ENCODE assay signal across 14 cellular contexts in genomic region chr11:103532133-103532788, GRCh38.
A peak's percentile ranks its signal among the peaks of the same experiment; 100 is the strongest.
DNase-seq lines count a peak whose midpoint lies in the region; ATAC-seq and TF ChIP-seq lines count a peak whose summit lies in the region.
"Had no signal": no experiment of that assay in that cellular context is flagged by ENCODE, and none has a peak within 500 bp of the region (broad histone marks: within the 10 kb centered on the region; RNA-seq: fewer than 3 reads in every experiment).

No MANE protein-coding gene starts in this region.

- H3K9me3 ChIP-seq in mesenchymal stem cell (ENCODE audit: control insufficient read depth, low read length): no peaks in the 10 kb centered on the region
- H3K9me3 ChIP-seq: SJCRH30, vagina had no signal

- H3K9ac ChIP-seq in mesenchymal stem cell (ENCODE audit: low read length): peak overlapping the region; percentile 40

- peak overlapping the region; percentile 73 for H3K27ac ChIP-seq in mesenchymal stem cell (ENCODE audit: low read length, poor library complexity, severe bottlenecking)
- H3K27ac ChIP-seq: SJCRH30, vagina had no signal

- H3K4me2 ChIP-seq in mesenchymal stem cell (ENCODE audit: low read length, poor library complexity, severe bottlenecking): no peak overlapping the region

- no peak overlapping the region for H4K8ac ChIP-seq in mesenchymal stem cell (ENCODE audit: low read length)

- peak; percentile 70 for DNase-seq in AG09309 (ENCODE audit: low read depth)
- peak; percentile 79 for DNase-seq in LHCN-M2 (ENCODE audit: low read depth)
- DNase-seq in cardiac fibroblast (ENCODE audit: low read depth in 2 of 2): peak; percentile 75 to 87
- DNase-seq in mesenchymal stem cell: peak; percentile 54
- DNase-seq in DMS 273 (lab: John Stamatoyannopoulos, UW; ENCODE audit: unreplicated experiment): no peak
- DNase-seq in HUDEP-2 (lab: John Stamatoyannopoulos, UW; ENCODE audit: unreplicated experiment in 76 of 76): no peak
- DNase-seq: CD4-positive, CD25-positive, alpha-beta regulatory T cell; left colon; NCI-H146; NCI-H748 treated with DMSO at 0.1 percent for 48 hours; SJCRH30 had no signal

- no peak overlapping the region for H3K18ac ChIP-seq in mesenchymal stem cell (ENCODE audit: low read depth in 1 of 2, low read length in 2 of 2)

- H4K91ac ChIP-seq in mesenchymal stem cell (ENCODE audit: low read length): no peak overlapping the region

- under 1% methylated on average over 3 of the region's 3 CpGs for WGBS in mesenchymal stem cell

- H2AFZ ChIP-seq in mesenchymal stem cell (ENCODE audit: low read depth, low read length): no peak overlapping the region

- no peak overlapping the region for H3K4ac ChIP-seq in mesenchymal stem cell (ENCODE audit: low read depth in 1 of 2, low read length in 2 of 2)

- H2BK5ac ChIP-seq in mesenchymal stem cell (ENCODE audit: low read depth, low read length, poor library complexity, severe bottlenecking): no peak overlapping the region

- H3K4me3 ChIP-seq in AG09309 (ENCODE audit: control insufficient read depth, low read depth, low read length) (no peak overlapping the region), cardiac fibroblast (replicated peaks in 1 of 2; ENCODE audit: low read depth in 2 of 2, low read length in 2 of 2) (no peak overlapping the region), mesenchymal stem cell (ENCODE audit: insufficient read depth in 1 of 2, low read depth in 1 of 2, low read length in 2 of 2) (no peak overlapping the region)
- H3K4me3 ChIP-seq: SJCRH30, vagina had no signal

- TF ChIP-seq CTCF in AG09309 (IDR thresholded peaks at IDR 0.05; ENCODE audit: control insufficient read depth, insufficient read depth, low read depth, low read length, missing control alignments) (no peak), cardiac fibroblast (IDR thresholded peaks at IDR 0.05; ENCODE audit: low read depth, low read length) (no peak)

- ATAC-seq in HG02884 (IDR thresholded peaks at IDR 0.05; ENCODE audit: unreplicated experiment): no peak
- no peak for ATAC-seq in HG03457 (IDR thresholded peaks at IDR 0.05; ENCODE audit: unreplicated experiment)
- ATAC-seq: left colon had no signal

- H2BK12ac ChIP-seq in mesenchymal stem cell (ENCODE audit: low read length in 2 of 2): no peak overlapping the region

- no peaks in the 10 kb centered on the region for H3K27me3 ChIP-seq in mesenchymal stem cell (ENCODE audit: control insufficient read depth in 1 of 2, insufficient read depth in 1 of 2, low read length in 2 of 2)
- H3K27me3 ChIP-seq: SJCRH30, vagina had no signal

- H3K14ac ChIP-seq in mesenchymal stem cell (ENCODE audit: low read length in 2 of 2): no peak overlapping the region

- peaks cover 4% of the 10 kb centered on the region for H3K4me1 ChIP-seq in mesenchymal stem cell (ENCODE audit: control insufficient read depth, insufficient read depth, low read depth, low read length)
- H3K4me1 ChIP-seq: vagina had no signal

- H3K36me3 ChIP-seq in mesenchymal stem cell (ENCODE audit: control insufficient read depth in 1 of 2, insufficient read depth in 2 of 2, low read depth in 1 of 2, low read length in 2 of 2): no peaks in the 10 kb centered on the region
- H3K36me3 ChIP-seq: SJCRH30, vagina had no signal

- no peak overlapping the region for H2BK15ac ChIP-seq in mesenchymal stem cell (ENCODE audit: low read depth, poor library complexity, severe bottlenecking)

- no peaks in the 10 kb centered on the region for H3K79me1 ChIP-seq in mesenchymal stem cell (replicated peaks; ENCODE audit: low read length, poor library complexity, severe bottlenecking)

- H2AK5ac ChIP-seq in mesenchymal stem cell (ENCODE audit: low read length, severe bottlenecking): no peak overlapping the region

- no peak overlapping the region for H2BK120ac ChIP-seq in mesenchymal stem cell (ENCODE audit: low read depth, low read length)

- no peak overlapping the region for H3K23ac ChIP-seq in mesenchymal stem cell (ENCODE audit: low read length in 2 of 2)

Comparison
In these comparisons a context has a peak if more than half of its experiments do, and no peak if none do; other contexts are left out.
1. DNase-seq: peak in AG09309 (single experiment), LHCN-M2 (single experiment), cardiac fibroblast (2 of 2) and mesenchymal stem cell (single experiment); none in DMS 273 (single experiment) and HUDEP-2 (0 of 76).